In the genomic region with DNA sequence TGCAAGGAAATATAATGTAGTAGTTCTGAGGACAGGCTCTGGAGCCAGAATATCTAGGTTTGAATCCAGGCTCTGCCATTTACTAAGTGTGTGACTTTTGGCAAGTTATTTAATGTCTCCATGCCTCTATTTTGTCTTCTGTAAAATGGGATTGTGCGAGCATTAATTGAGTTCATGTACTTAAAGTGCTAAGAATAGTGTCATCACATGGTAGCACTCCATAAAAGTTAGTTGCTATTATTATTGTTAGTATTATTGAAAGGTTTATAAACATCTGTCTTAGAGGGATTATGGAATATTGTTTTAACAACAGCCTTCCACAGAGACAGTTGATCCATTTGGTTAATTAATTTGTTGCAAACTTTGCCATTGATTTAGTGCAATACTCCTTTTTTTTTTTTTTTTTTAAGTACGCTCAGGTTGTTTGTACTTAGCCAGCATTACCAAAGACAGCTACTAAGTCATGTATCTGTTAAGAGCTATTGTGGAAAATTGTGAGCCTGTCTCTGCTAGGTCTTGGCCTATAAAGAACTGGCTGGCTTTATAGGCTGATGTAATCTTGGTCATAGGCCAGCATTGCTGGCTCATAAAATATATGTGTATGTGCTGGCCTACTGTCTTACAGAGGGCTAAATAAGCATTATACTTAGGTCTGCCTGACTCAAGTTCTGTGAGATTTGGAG, we compare ENCODE assay signal across 16 cellular contexts.
DNase-seq lines count a peak whose midpoint lies in the region; FAIRE-seq and TF ChIP-seq lines count a peak whose summit lies in the region.
"Had no signal": no experiment of that assay in that cellular context is flagged by ENCODE, and none has a peak within 500 bp of the region (broad histone marks: within the 10 kb centered on the region; RNA-seq: fewer than 3 reads in every experiment).

No MANE protein-coding gene starts in this region.

- H2BK15ac ChIP-seq in mesenchymal stem cell (ENCODE audit: low read depth, poor library complexity, severe bottlenecking), result no peak overlapping the region

- H3K27me3 ChIP-seq in BLaER1 (no peaks in the 10 kb centered on the region), bronchial epithelial cell (ENCODE audit: control insufficient read depth, insufficient read depth, low read length) (no peaks in the 10 kb centered on the region), mesenchymal stem cell (ENCODE audit: control insufficient read depth in 1 of 2, insufficient read depth in 1 of 2, low read length in 2 of 2) (no peaks in the 10 kb centered on the region), esophagus squamous epithelium (no peaks in the 10 kb centered on the region)
- H3K27me3 ChIP-seq in CD4-positive, alpha-beta memory T cell (ENCODE audit: insufficient read depth, low read length), result no peaks in the 10 kb centered on the region
- H3K27me3 ChIP-seq: SJSA1 had no signal

- peaks cover 15% of the 10 kb centered on the region for H3K79me1 ChIP-seq in mesenchymal stem cell (replicated peaks; ENCODE audit: low read length, poor library complexity, severe bottlenecking)

- H3K27me3 Mint-ChIP-seq in CD4-positive, alpha-beta memory T cell, result no peaks in the 10 kb centered on the region
- H3K27me3 Mint-ChIP-seq in activated T-helper 1 cell treated with anti-CD3 and anti-CD28 coated beads, Interleukin-12 subunit alpha, Interleukin-12 subunit beta, Interleukin-2, Interleukin-4 antibody, amounts not matched to agents 30 ng/mL and 10 ng/mL and 1 ng/mL, durations not matched to agents 14 hours and 24 hours and 36 hours (ENCODE audit: insufficient read depth), result no peaks in the 10 kb centered on the region
- H3K27me3 Mint-ChIP-seq: B cell; brain; naive thymus-derived CD8-positive, alpha-beta T cell had no signal

- no peaks in the 10 kb centered on the region for H3K9me3 Mint-ChIP-seq in CD4-positive, alpha-beta memory T cell
- no peaks in the 10 kb centered on the region for H3K9me3 Mint-ChIP-seq in activated T-helper 1 cell treated with anti-CD3 and anti-CD28 coated beads, Interleukin-12 subunit alpha, Interleukin-12 subunit beta, Interleukin-2, Interleukin-4 antibody, amounts not matched to agents 30 ng/mL and 10 ng/mL and 1 ng/mL, durations not matched to agents 14 hours and 24 hours and 36 hours

- peaks cover 7 to 22% of the 10 kb centered on the region in 2 donors for H3K36me3 Mint-ChIP-seq in CD4-positive, alpha-beta memory T cell
- H3K36me3 Mint-ChIP-seq in activated T-helper 1 cell treated with anti-CD3 and anti-CD28 coated beads, Interleukin-12 subunit alpha, Interleukin-12 subunit beta, Interleukin-2, Interleukin-4 antibody, amounts not matched to agents 30 ng/mL and 10 ng/mL and 1 ng/mL, durations not matched to agents 14 hours and 24 hours and 36 hours (ENCODE audit: low read depth), result peaks cover 1% of the 10 kb centered on the region
- H3K36me3 Mint-ChIP-seq: brain had no signal

- H2BK12ac ChIP-seq in mesenchymal stem cell (ENCODE audit: low read length in 2 of 2), result no peak overlapping the region

- H2BK120ac ChIP-seq in mesenchymal stem cell (ENCODE audit: low read depth, low read length), result no peak overlapping the region

- intact Hi-C loops in CD4-positive, alpha-beta memory T cell (cut with micrococcal nuclease), result no loop called here
- intact Hi-C loops in esophagus squamous epithelium (cut with DNase I), result no loop called here
- intact Hi-C loops in activated T-helper 1 cell treated with anti-CD3 and anti-CD28 coated beads, Interleukin-12 subunit alpha, Interleukin-12 subunit beta, Interleukin-2, Interleukin-4 antibody, amounts not matched to agents 30 ng/mL and 10 ng/mL and 1 ng/mL, durations not matched to agents 14 hours and 24 hours and 36 hours (cut with micrococcal nuclease), result no loop called here

- H3K23ac ChIP-seq in mesenchymal stem cell (ENCODE audit: low read length in 2 of 2), result no peak overlapping the region

- no peak for TF ChIP-seq POLR2A in esophagus squamous epithelium (IDR thresholded peaks at IDR 0.05)

- H3K4me3 ChIP-seq in BLaER1 (0 out of 2 replicates have a peak overlapping the region, but pooled peaks have one; percentile 41), bronchial epithelial cell (ENCODE audit: low read depth, low read length) (no peak overlapping the region), mesenchymal stem cell (ENCODE audit: insufficient read depth in 1 of 2, low read depth in 1 of 2, low read length in 2 of 2) (no peak overlapping the region), esophagus squamous epithelium (no peak overlapping the region)
- no peak overlapping the region for H3K4me3 ChIP-seq in CD4-positive, alpha-beta memory T cell (ENCODE audit: low read length in 2 of 2)
- H3K4me3 ChIP-seq: SJSA1 had no signal

- no peak overlapping the region for H2BK5ac ChIP-seq in mesenchymal stem cell (ENCODE audit: low read depth, low read length, poor library complexity, severe bottlenecking)

- H3K4me1 ChIP-seq in BLaER1 (peaks cover 33% of the 10 kb centered on the region), mesenchymal stem cell (ENCODE audit: control insufficient read depth, insufficient read depth, low read depth, low read length) (no peaks in the 10 kb centered on the region), esophagus squamous epithelium (peaks cover 0 to 4% (median 0%) of the 10 kb centered on the region in 3 donors)
- H3K4me1 ChIP-seq in CD4-positive, alpha-beta memory T cell (ENCODE audit: insufficient read depth, low read length), result no peaks in the 10 kb centered on the region
- H3K4me1 ChIP-seq: SJSA1 had no signal

- POLR2A ChIA-PET in CD4-positive, alpha-beta memory T cell (lab: Charles Lee; ENCODE audit: partially characterized antibody), result no interaction called here

- peaks cover 36% of the 10 kb centered on the region for H3K9me3 ChIP-seq in BLaER1
- peaks cover 9% of the 10 kb centered on the region for H3K9me3 ChIP-seq in KOPT-K1 (ENCODE audit: insufficient read depth, low read length, poor library complexity, severe bottlenecking)
- peaks cover 9% of the 10 kb centered on the region for H3K9me3 ChIP-seq in mesenchymal stem cell (ENCODE audit: control insufficient read depth, low read length)
- no peaks in the 10 kb centered on the region for H3K9me3 ChIP-seq in CD4-positive, alpha-beta memory T cell (ENCODE audit: control insufficient read depth in 1 of 2, low read length in 2 of 2)
- no peaks in the 10 kb centered on the region for H3K9me3 ChIP-seq in esophagus squamous epithelium
- H3K9me3 ChIP-seq: SJSA1 had no signal

- no peak overlapping the region for H4K91ac ChIP-seq in mesenchymal stem cell (ENCODE audit: low read length)

- no peaks in the 10 kb centered on the region for H4K20me1 ChIP-seq in BLaER1

- no peak overlapping the region for H3K14ac ChIP-seq in mesenchymal stem cell (ENCODE audit: low read length in 2 of 2)

- H2AK5ac ChIP-seq in mesenchymal stem cell (ENCODE audit: low read length, severe bottlenecking), result no peak overlapping the region

- H3K27ac ChIP-seq in BLaER1 (peak overlapping the region; percentile 64), KOPT-K1 (ENCODE audit: low read depth, low read length, poor library complexity, severe bottlenecking) (peak overlapping the region; percentile 31), mesenchymal stem cell (ENCODE audit: low read length, poor library complexity, severe bottlenecking) (no peak overlapping the region), esophagus squamous epithelium (no peak overlapping the region)
- H3K27ac ChIP-seq in CD4-positive, alpha-beta memory T cell (ENCODE audit: low read depth, low read length), result no peak overlapping the region
- H3K27ac ChIP-seq: epithelial cell of prostate, SJSA1 had no signal

- H3K4me2 ChIP-seq in BLaER1 (peak overlapping the region; percentile 76), mesenchymal stem cell (ENCODE audit: low read length, poor library complexity, severe bottlenecking) (no peak overlapping the region)

- TF ChIP-seq CTCF in bronchial epithelial cell (IDR thresholded peaks at IDR 0.05; ENCODE audit: insufficient read depth, low read length, severe bottlenecking), result no peak
- TF ChIP-seq CTCF in esophagus squamous epithelium (IDR thresholded peaks at IDR 0.05), result no peak

- H3K4me1 Mint-ChIP-seq in CD4-positive, alpha-beta memory T cell, result peaks cover 9 to 22% (median 14%) of the 10 kb centered on the region in 4 donors
- H3K4me1 Mint-ChIP-seq in activated T-helper 1 cell treated with anti-CD3 and anti-CD28 coated beads, Interleukin-12 subunit alpha, Interleukin-12 subunit beta, Interleukin-2, Interleukin-4 antibody, amounts not matched to agents 30 ng/mL and 10 ng/mL and 1 ng/mL, durations not matched to agents 14 hours and 24 hours and 36 hours (ENCODE audit: low read depth), result no peaks in the 10 kb centered on the region
- H3K4me1 Mint-ChIP-seq: brain had no signal

- CTCF ChIA-PET in CD4-positive, alpha-beta memory T cell (lab: Charles Lee; ENCODE audit: partially characterized antibody), result interaction anchor here (1.1 kb wide), 1 partner anchor 12 kb away, joined by 4 read pairs; no protein-coding TSS in a partner anchor

- no peak for FAIRE-seq in bronchial epithelial cell (lab: Jason Lieb, UNC)

- H3K36me3 ChIP-seq in BLaER1 (peaks cover 8% of the 10 kb centered on the region; the same call in 1 of the 2 replicates), KOPT-K1 (ENCODE audit: insufficient read depth, low read length) (no peaks in the 10 kb centered on the region), bronchial epithelial cell (ENCODE audit: control insufficient read depth, insufficient read depth, low read length) (no peaks in the 10 kb centered on the region), mesenchymal stem cell (ENCODE audit: control insufficient read depth in 1 of 2, insufficient read depth in 2 of 2, low read depth in 1 of 2, low read length in 2 of 2) (no peaks in the 10 kb centered on the region), esophagus squamous epithelium (no peaks in the 10 kb centered on the region)
- no peaks in the 10 kb centered on the region for H3K36me3 ChIP-seq in CD4-positive, alpha-beta memory T cell (ENCODE audit: insufficient read depth, low read length)
- H3K36me3 ChIP-seq: SJSA1 had no signal

- H3K4ac ChIP-seq in mesenchymal stem cell (ENCODE audit: low read depth in 1 of 2, low read length in 2 of 2), result no peak overlapping the region

- H3K4me3 Mint-ChIP-seq in CD4-positive, alpha-beta memory T cell, result no peak overlapping the region
- no peak overlapping the region for H3K4me3 Mint-ChIP-seq in activated T-helper 1 cell treated with anti-CD3 and anti-CD28 coated beads, Interleukin-12 subunit alpha, Interleukin-12 subunit beta, Interleukin-2, Interleukin-4 antibody, amounts not matched to agents 30 ng/mL and 10 ng/mL and 1 ng/mL, durations not matched to agents 14 hours and 24 hours and 36 hours
- H3K4me3 Mint-ChIP-seq: B cell; brain; naive thymus-derived CD8-positive, alpha-beta T cell had no signal

- H3K18ac ChIP-seq in mesenchymal stem cell (ENCODE audit: low read depth in 1 of 2, low read length in 2 of 2), result no peak overlapping the region

- peak; percentile 17 for DNase-seq in bronchial epithelial cell (ENCODE audit: low read depth)
- peak; percentile 46 for DNase-seq in mesenchymal stem cell
- no peak for DNase-seq in activated T-cell treated with anti-CD3 and anti-CD28 coated beads, Interleukin-2, amount 50 U/mL, for 1 hour
- DNase-seq in CD4-positive, alpha-beta memory T cell, result no peak
- DNase-seq in esophagus squamous epithelium (lab: John Stamatoyannopoulos, UW), result no peak
- no peak for DNase-seq in activated T-helper 1 cell treated with anti-CD3 and anti-CD28 coated beads, Interleukin-12 subunit alpha, Interleukin-12 subunit beta, Interleukin-2, Interleukin-4 antibody, amounts not matched to agents 30 ng/mL and 10 ng/mL and 1 ng/mL, durations not matched to agents 14 hours and 24 hours and 36 hours (ENCODE audit: low spot score)
- DNase-seq: activated T-cell treated with anti-CD3 and anti-CD28 coated beads, Interleukin-2, amount 50 U/mL, for 48 hours; naive thymus-derived CD8-positive, alpha-beta T cell; NCI-H1105; NCI-H748 treated with DMSO at 0.1 percent for 48 hours had no signal

- H3K9ac ChIP-seq in BLaER1, result no peak overlapping the region
- H3K9ac ChIP-seq in mesenchymal stem cell (ENCODE audit: low read length), result no peak overlapping the region

- H4K8ac ChIP-seq in mesenchymal stem cell (ENCODE audit: low read length), result no peak overlapping the region

- WGBS in mesenchymal stem cell, result 100% methylated on average over 1 of the region's 2 CpGs
- 79 to 93% methylated on average over 2 of the region's 2 CpGs for WGBS in esophagus squamous epithelium, 2 donors

- H2AFZ ChIP-seq in mesenchymal stem cell (ENCODE audit: low read depth, low read length), result no peak overlapping the region

- no peak overlapping the region for H3K27ac Mint-ChIP-seq in CD4-positive, alpha-beta memory T cell
- H3K27ac Mint-ChIP-seq in activated T-helper 1 cell treated with anti-CD3 and anti-CD28 coated beads, Interleukin-12 subunit alpha, Interleukin-12 subunit beta, Interleukin-2, Interleukin-4 antibody, amounts not matched to agents 30 ng/mL and 10 ng/mL and 1 ng/mL, durations not matched to agents 14 hours and 24 hours and 36 hours, result no peak overlapping the region
- H3K27ac Mint-ChIP-seq: B cell; brain; naive thymus-derived CD8-positive, alpha-beta T cell had no signal

Comparison
In these comparisons a context has a peak if more than half of its experiments do, and no peak if none do; other contexts are left out.
1. H3K27ac ChIP-seq: peak in BLaER1 (single experiment) and KOPT-K1 (single experiment); none in mesenchymal stem cell (single experiment), CD4-positive, alpha-beta memory T cell (single experiment) and esophagus squamous epithelium (0 of 4).
2. DNase-seq: peak in bronchial epithelial cell (single experiment) and mesenchymal stem cell (single experiment); none in activated T-cell treated with anti-CD3 and anti-CD28 coated beads, Interleukin-2, amount 50 U/mL, for 1 hour (single experiment), CD4-positive, alpha-beta memory T cell (0 of 5), esophagus squamous epithelium (single experiment) and activated T-helper 1 cell treated with anti-CD3 and anti-CD28 coated beads, Interleukin-12 subunit alpha, Interleukin-12 subunit beta, Interleukin-2, Interleukin-4 antibody, amounts not matched to agents 30 ng/mL and 10 ng/mL and 1 ng/mL, durations not matched to agents 14 hours and 24 hours and 36 hours (single experiment).